In genomic region chr9:107044872-107045271, GRCh38 we compare ENCODE assay signal across 1 cellular context.
TF ChIP-seq lines count a peak whose summit lies in the region.

No MANE protein-coding gene starts in this region.

TF ChIP-seq in HCT116, 20 proteins besides CTCF, POLR2A, EP300 and RAD21 (continued from another document):
- TF ChIP-seq, protein P1, sequence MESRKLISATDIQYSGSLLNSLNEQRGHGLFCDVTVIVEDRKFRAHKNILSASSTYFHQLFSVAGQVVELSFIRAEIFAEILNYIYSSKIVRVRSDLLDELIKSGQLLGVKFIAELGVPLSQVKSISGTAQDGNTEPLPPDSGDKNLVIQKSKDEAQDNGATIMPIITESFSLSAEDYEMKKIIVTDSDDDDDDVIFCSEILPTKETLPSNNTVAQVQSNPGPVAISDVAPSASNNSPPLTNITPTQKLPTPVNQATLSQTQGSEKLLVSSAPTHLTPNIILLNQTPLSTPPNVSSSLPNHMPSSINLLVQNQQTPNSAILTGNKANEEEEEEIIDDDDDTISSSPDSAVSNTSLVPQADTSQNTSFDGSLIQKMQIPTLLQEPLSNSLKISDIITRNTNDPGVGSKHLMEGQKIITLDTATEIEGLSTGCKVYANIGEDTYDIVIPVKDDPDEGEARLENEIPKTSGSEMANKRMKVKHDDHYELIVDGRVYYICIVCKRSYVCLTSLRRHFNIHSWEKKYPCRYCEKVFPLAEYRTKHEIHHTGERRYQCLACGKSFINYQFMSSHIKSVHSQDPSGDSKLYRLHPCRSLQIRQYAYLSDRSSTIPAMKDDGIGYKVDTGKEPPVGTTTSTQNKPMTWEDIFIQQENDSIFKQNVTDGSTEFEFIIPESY (IDR thresholded peaks at IDR 0.05; ENCODE audit: extremely low read depth, insufficient replicate concordance, low read length), result no peak
- TF ChIP-seq MAX (IDR thresholded peaks at IDR 0.05), result no peak
- no peak for TF ChIP-seq EZH2phosphoT487 (IDR thresholded peaks at IDR 0.05; ENCODE audit: borderline replicate concordance)
- no peak for TF ChIP-seq ZNF274 (IDR thresholded peaks at IDR 0.05; ENCODE audit: low read depth, low read length)
- no peak for TF ChIP-seq EGR1 (IDR thresholded peaks at IDR 0.05; ENCODE audit: low read depth)
- no peak for TF ChIP-seq REST (IDR thresholded peaks at IDR 0.05; ENCODE audit: low read depth)
- TF ChIP-seq EZH2 (IDR thresholded peaks at IDR 0.05), result no peak
- TF ChIP-seq ATF3 (IDR thresholded peaks at IDR 0.05), result no peak
- TF ChIP-seq JUND (IDR thresholded peaks at IDR 0.05), result no peak
- no peak for TF ChIP-seq POLR2AphosphoS5 (IDR thresholded peaks at IDR 0.05; ENCODE audit: low read depth, low read length)
TF ChIP-seq in HCT116: peak in this region for 0.
